Comparison of ENCODE assay signal across 13 cellular contexts in genomic region chr6:25485820-25486559, GRCh38.
DNase-seq lines count a peak whose midpoint lies in the region; ATAC-seq, FAIRE-seq and TF ChIP-seq lines count a peak whose summit lies in the region.
"Had no signal": no experiment of that assay in that cellular context is flagged by ENCODE, and none has a peak within 500 bp of the region (broad histone marks: within the 10 kb centered on the region; RNA-seq: fewer than 3 reads in every experiment).

No MANE protein-coding gene starts in this region.

- no peak overlapping the region for H3K27ac ChIP-seq in SJCRH30
- peak overlapping the region in 1 of 2 donors; percentile 44 for H3K27ac ChIP-seq in right atrium auricular region

- no peaks in the 10 kb centered on the region for H3K36me3 Mint-ChIP-seq in activated T-cell treated with anti-CD3 and anti-CD28 coated beads, Interleukin-2, amount 50 U/mL, for 72 hours (ENCODE audit: insufficient read depth in 2 of 2)

- H3K9me3 ChIP-seq in SJCRH30 (replicated peaks) (no peaks in the 10 kb centered on the region), right atrium auricular region (no peaks in the 10 kb centered on the region)

- peak; percentile 44 for FAIRE-seq in D721Med (lab: Jason Lieb, UNC)

- no peaks in the 10 kb centered on the region for H3K27me3 Mint-ChIP-seq in activated T-cell treated with anti-CD3 and anti-CD28 coated beads, Interleukin-2, amount 50 U/mL, for 72 hours (ENCODE audit: low read depth)
- H3K27me3 Mint-ChIP-seq: dendritic cell treated with granulocyte-macrophage colony-stimulating factor and Interleukin-4, amounts not matched to agents 40 ng/mL and 50 ng/mL, for 4 days; stimulated activated naive CD8-positive, alpha-beta T cell treated with anti-CD3 and anti-CD28 coated beads, Interleukin-15, Interleukin-2, amounts not matched to agents 100 ng/mL and 50 ng/mL, for 24 hours had no signal

- H3K9me3 Mint-ChIP-seq in activated T-cell treated with anti-CD3 and anti-CD28 coated beads, Interleukin-2, amount 50 U/mL, for 72 hours = no peaks in the 10 kb centered on the region
- H3K9me3 Mint-ChIP-seq: dendritic cell treated with granulocyte-macrophage colony-stimulating factor and Interleukin-4, amounts not matched to agents 40 ng/mL and 50 ng/mL, for 4 days; stimulated activated naive CD8-positive, alpha-beta T cell treated with anti-CD3 and anti-CD28 coated beads, Interleukin-15, Interleukin-2, amounts not matched to agents 100 ng/mL and 50 ng/mL, for 24 hours; WTC11 had no signal

- ATAC-seq in GM18870 (IDR thresholded peaks at IDR 0.05; ENCODE audit: unreplicated experiment) (no peak), HG02588 (IDR thresholded peaks at IDR 0.05; ENCODE audit: unreplicated experiment) (no peak), HG03521 (IDR thresholded peaks at IDR 0.05; ENCODE audit: unreplicated experiment) (no peak)
- no peak for ATAC-seq in activated T-cell treated with anti-CD3 and anti-CD28 coated beads, Interleukin-2, amount 50 U/mL, for 72 hours (replicated peaks in 1 of 2)
- ATAC-seq: WTC11 had no signal

- H3K27ac Mint-ChIP-seq in activated T-cell treated with anti-CD3 and anti-CD28 coated beads, Interleukin-2, amount 50 U/mL, for 72 hours = no peak overlapping the region
- H3K27ac Mint-ChIP-seq: dendritic cell treated with granulocyte-macrophage colony-stimulating factor and Interleukin-4, amounts not matched to agents 40 ng/mL and 50 ng/mL, for 4 days; stimulated activated naive CD8-positive, alpha-beta T cell treated with anti-CD3 and anti-CD28 coated beads, Interleukin-15, Interleukin-2, amounts not matched to agents 100 ng/mL and 50 ng/mL, for 24 hours; WTC11 had no signal

- peaks cover 7% of the 10 kb centered on the region for H3K4me1 Mint-ChIP-seq in activated T-cell treated with anti-CD3 and anti-CD28 coated beads, Interleukin-2, amount 50 U/mL, for 72 hours (ENCODE audit: low read depth)

- H3K27me3 ChIP-seq in SJCRH30 (no peaks in the 10 kb centered on the region), right atrium auricular region (no peaks in the 10 kb centered on the region)

- no peaks in the 10 kb centered on the region for H3K4me1 ChIP-seq in SJCRH30
- peaks cover 0 to 14% of the 10 kb centered on the region in 2 donors for H3K4me1 ChIP-seq in right atrium auricular region

- H3K36me3 ChIP-seq in SJCRH30 (no peaks in the 10 kb centered on the region), right atrium auricular region (peaks cover 9% of the 10 kb centered on the region)

- DNase-seq in D721Med (ENCODE audit: insufficient read length, low spot score) (no peak), NCI-H2081 (lab: John Stamatoyannopoulos, UW) (peak; percentile 60 to 82), SJCRH30 (peak; percentile 17 to 59), right atrium auricular region (ENCODE audit: low spot score) (peak; percentile 73)
- DNase-seq in activated T-cell treated with anti-CD3 and anti-CD28 coated beads, Interleukin-2, amount 50 U/mL, for 72 hours = no peak
- DNase-seq: hippocampal formation; stimulated activated CD4-positive, alpha-beta T cell treated with anti-CD3 and anti-CD28 coated beads, Interleukin-12 subunit alpha, Interleukin-12 subunit beta, amount 100 ng/mL, for 4 hours had no signal

- H3K4me3 Mint-ChIP-seq in activated T-cell treated with anti-CD3 and anti-CD28 coated beads, Interleukin-2, amount 50 U/mL, for 72 hours = no peak overlapping the region
- H3K4me3 Mint-ChIP-seq: dendritic cell treated with granulocyte-macrophage colony-stimulating factor and Interleukin-4, amounts not matched to agents 40 ng/mL and 50 ng/mL, for 4 days; stimulated activated naive CD8-positive, alpha-beta T cell treated with anti-CD3 and anti-CD28 coated beads, Interleukin-15, Interleukin-2, amounts not matched to agents 100 ng/mL and 50 ng/mL, for 24 hours; WTC11 had no signal

- H3K4me3 ChIP-seq in SJCRH30 (no peak overlapping the region), right atrium auricular region (no peak overlapping the region)

- TF ChIP-seq CTCF in D721Med (IDR thresholded peaks at IDR 0.05; ENCODE audit: insufficient read depth, missing control alignments) = no peak
- TF ChIP-seq CTCF in right atrium auricular region (IDR thresholded peaks at IDR 0.05) = no peak

Comparison
In these comparisons a context has a peak if more than half of its experiments do, and no peak if none do; other contexts are left out.
1. DNase-seq: peak in NCI-H2081 (2 of 2), SJCRH30 (2 of 2) and right atrium auricular region (single experiment); none in D721Med (single experiment) and activated T-cell treated with anti-CD3 and anti-CD28 coated beads, Interleukin-2, amount 50 U/mL, for 72 hours (0 of 2).